In genomic region chr2:19216676-19217075, GRCh38 we compare ENCODE assay signal across 19 cellular contexts.
"Had no signal": no experiment of that assay in that cellular context is flagged by ENCODE, and none has a peak within 500 bp of the region (broad histone marks: within the 10 kb centered on the region; RNA-seq: fewer than 3 reads in every experiment).

No MANE protein-coding gene starts in this region.

- H3K27me3 ChIP-seq: dorsolateral prefrontal cortex, left lung, pancreas, suprapubic skin, tibial artery, upper lobe of right lung, vagina had no signal

- H3K4me3 ChIP-seq: dorsolateral prefrontal cortex, left lung, lower lobe of right lung, pancreas, suprapubic skin, tibial artery, upper lobe of right lung, vagina had no signal

- DNase-seq: cortex of kidney; dorsolateral prefrontal cortex; effector CD8-positive, alpha-beta T cell; foreskin fibroblast; immature natural killer cell; left lung; lower lobe of right lung; occipital lobe; pancreas; right cardiac atrium; stimulated activated CD4-positive, alpha-beta T cell treated with anti-CD3 and anti-CD28 coated beads, Interleukin-4, amount 100 ng/mL, for 1 hour; stimulated activated CD8-positive, alpha-beta memory T cell treated with anti-CD3 and anti-CD28 coated beads, Interleukin-4, amount 100 ng/mL, for 48 hours; stimulated activated naive CD8-positive, alpha-beta T cell treated with anti-CD3 and anti-CD28 coated beads, Interleukin-15, Interleukin-2, amounts not matched to agents 100 U/mL and 50 U/mL, for 24 hours; tibial artery; upper lobe of right lung had no signal

- H3K9me3 ChIP-seq: lower lobe of right lung, pancreas, suprapubic skin, tibial artery, upper lobe of right lung, vagina had no signal

- H3K4me1 ChIP-seq: left lung, lower lobe of right lung, pancreas, suprapubic skin, vagina had no signal

- H3K36me3 ChIP-seq: left lung, lower lobe of right lung, pancreas, suprapubic skin, tibial artery, upper lobe of right lung, vagina had no signal

- ATAC-seq: left lung; lower lobe of right lung; natural killer cell treated with Interleukin-12 subunit alpha and Interleukin-12 subunit beta and Interleukin-15 and Interleukin-18, amount 100 ng/mL, for 72 hours; pancreas; right cardiac atrium; stimulated activated effector memory CD8-positive, alpha-beta T cell treated with anti-CD3 and anti-CD28 coated beads, Interleukin-12 subunit alpha, Interleukin-12 subunit beta, amount 100 ng/mL, for 72 hours; stimulated activated naive CD8-positive, alpha-beta T cell treated with anti-CD3 and anti-CD28 coated beads, Interleukin-15, Interleukin-2, amounts not matched to agents 100 U/mL and 50 U/mL, for 24 hours; upper lobe of right lung had no signal

- H3K27ac ChIP-seq: dorsolateral prefrontal cortex, left lung, lower lobe of right lung, pancreas, suprapubic skin, tibial artery, upper lobe of right lung, vagina had no signal
